1 cellular context compared by ENCODE assay signal in genomic region chr5:124461857-124462423, GRCh38.
TF ChIP-seq lines count a peak whose summit lies in the region.

No MANE protein-coding gene starts in this region.

TF ChIP-seq in SK-N-SH, 30 proteins besides CTCF, POLR2A, EP300 and RAD21 (continued from another document):
- TF ChIP-seq NRF1 (IDR thresholded peaks at IDR 0.05; ENCODE audit: low read depth, low read length) = no peak
